18 cellular contexts compared by ENCODE assay signal in the genomic region with DNA sequence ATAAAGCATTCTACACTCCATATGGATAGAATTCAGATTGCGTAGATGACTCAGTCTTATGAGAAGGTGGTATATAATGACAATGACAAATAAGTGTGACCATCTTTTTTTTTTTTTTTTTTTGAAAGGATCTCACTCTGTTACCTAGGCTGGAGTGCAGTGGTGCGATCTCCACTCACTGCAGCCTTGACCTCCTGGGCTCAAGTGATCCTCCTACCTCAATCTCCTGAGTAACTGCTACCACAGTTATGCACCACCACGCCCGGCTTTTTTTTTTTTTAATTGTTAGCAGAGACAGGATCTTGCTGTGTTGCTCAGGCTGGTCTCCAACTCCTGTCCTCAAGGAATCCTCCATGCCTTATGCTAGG. TPM values are rescaled to one million over a fixed set of nuclear protein-coding genes. Genes with fewer than 3 reads are reported as not detected.
DNase-seq lines count a peak whose midpoint lies in the region; ATAC-seq, FAIRE-seq and TF ChIP-seq lines count a peak whose summit lies in the region.
"Had no signal": no experiment of that assay in that cellular context is flagged by ENCODE, and none has a peak within 500 bp of the region (broad histone marks: within the 10 kb centered on the region; RNA-seq: fewer than 3 reads in every experiment).

No MANE protein-coding gene starts in this region.

- H3K18ac ChIP-seq in IMR-90 (ENCODE audit: low read depth, low read length), result peak overlapping the region; percentile 92

- H3K4me1 ChIP-seq in IMR-90 (ENCODE audit: control insufficient read depth, insufficient read depth, low read length), result peaks cover 15% of the 10 kb centered on the region
- H3K4me1 ChIP-seq in GM12878 (ENCODE audit: control insufficient read depth, insufficient read depth, low read length), result no peaks in the 10 kb centered on the region
- peaks cover 20% of the 10 kb centered on the region for H3K4me1 ChIP-seq in keratinocyte (ENCODE audit: control insufficient read depth, extremely low read depth, insufficient read depth, low read length)
- no peaks in the 10 kb centered on the region for H3K4me1 ChIP-seq in effector memory CD4-positive, alpha-beta T cell (ENCODE audit: control insufficient read depth, insufficient read depth, low read length, poor library complexity, severe bottlenecking)
- H3K4me1 ChIP-seq: left lung had no signal

- TF ChIP-seq POLR2A in IMR-90 (IDR thresholded peaks at IDR 0.05; ENCODE audit: low read depth, low read length) (no peak), GM12878 (IDR thresholded peaks at IDR 0.05; ENCODE audit: low read depth, low read length) (no peak)

- no peak for TF ChIP-seq EP300 in GM12878 (IDR thresholded peaks at IDR 0.05; ENCODE audit: borderline replicate concordance in 1 of 2, control insufficient read depth in 1 of 2, low read depth in 2 of 2, low read length in 2 of 2)

- H3K79me1 ChIP-seq in IMR-90 (ENCODE audit: low read depth in 1 of 2, low read length in 2 of 2), result 0 out of 4 replicates have a peak, but pooled peaks cover 0 to 2% of the 10 kb centered on the region in 2 experiments

- intact Hi-C loops in IMR-90 (cut with micrococcal nuclease), result no loop called here
- intact Hi-C loops in GM12878 (cut with micrococcal nuclease; ENCODE audit: unreplicated experiment), result no loop called here

- CTCF ChIA-PET in IMR-90 (lab: Yijun Ruan, JAX), result no interaction called here
- CTCF ChIA-PET in GM12878 (lab: Yijun Ruan, JAX), result interaction anchor here (0.8 kb wide), 1 partner anchor 45 kb away, joined by 3 read pairs; no protein-coding TSS in a partner anchor

- peak; percentile 14; the same call in 1 of the 2 replicates for ATAC-seq in IMR-90 (ENCODE audit: low read depth)
- ATAC-seq in GM12878, result peak; percentile 54
- no peak for ATAC-seq in esophagus mucosa
- ATAC-seq in HG02610 (IDR thresholded peaks at IDR 0.05; ENCODE audit: unreplicated experiment), result no peak
- ATAC-seq: left lung; natural killer cell treated with Interleukin-12 subunit alpha and Interleukin-12 subunit beta and Interleukin-15 and Interleukin-18, amount 100 ng/mL, for 72 hours had no signal

- H3K36me3 ChIP-seq in IMR-90 (ENCODE audit: control insufficient read depth, insufficient read depth, low read length) (no peaks in the 10 kb centered on the region), GM12878 (ENCODE audit: control insufficient read depth in 2 of 2, insufficient read depth in 2 of 2, low read length in 1 of 2) (no peaks in the 10 kb centered on the region), keratinocyte (ENCODE audit: control insufficient read depth in 2 of 2, extremely low read depth in 1 of 2, insufficient read depth in 2 of 2, low read length in 2 of 2) (no peaks in the 10 kb centered on the region)
- H3K36me3 ChIP-seq in effector memory CD4-positive, alpha-beta T cell (ENCODE audit: control insufficient read depth, insufficient read depth, low read length), result no peaks in the 10 kb centered on the region
- H3K36me3 ChIP-seq: left lung had no signal

- peak overlapping the region; percentile 99 for H2BK120ac ChIP-seq in IMR-90 (ENCODE audit: low read depth, low read length)

- no peak overlapping the region for H3K4me3 ChIP-seq in IMR-90 (ENCODE audit: insufficient read depth, low read depth, low read length)
- H3K4me3 ChIP-seq in GM12878, result no peak overlapping the region
- H3K4me3 ChIP-seq in keratinocyte (ENCODE audit: control insufficient read depth in 2 of 3, extremely low read depth in 1 of 3, insufficient read depth in 2 of 3, low read depth in 1 of 3, low read length in 3 of 3), result no peak overlapping the region
- H3K4me3 ChIP-seq in effector memory CD4-positive, alpha-beta T cell (ENCODE audit: insufficient read depth, low read depth, low read length, poor library complexity, severe bottlenecking), result no peak overlapping the region
- H3K4me3 ChIP-seq: left lung, skin epidermis, testis had no signal

- SMC1A ChIA-PET in GM12878 (lab: Charles Lee; ENCODE audit: uncharacterized antibody, unreplicated experiment), result interaction anchor here (1.4 to 2.4 kb wide), 2 partner anchors 32 to 35 kb away, joined by 5 to 8 read pairs; no protein-coding TSS in a partner anchor

- H3K56ac ChIP-seq in IMR-90 (ENCODE audit: extremely low read depth, insufficient read depth, low read length), result no peak overlapping the region

- POLR2A ChIA-PET in IMR-90 (lab: Charles Lee; ENCODE audit: unreplicated experiment), result no interaction called here
- POLR2A ChIA-PET in GM12878 (lab: Charles Lee), result interaction anchor here (0.5 kb wide), 1 partner anchor 145 kb away, joined by 4 read pairs; no protein-coding TSS in a partner anchor

- peak overlapping the region; percentile 74 for H3K14ac ChIP-seq in IMR-90 (replicated peaks; ENCODE audit: low read depth, low read length)

- H2AK5ac ChIP-seq in IMR-90 (ENCODE audit: low read depth, low read length), result peak overlapping the region; percentile 85

- peak overlapping the region; percentile 99; the same call in 2 of the 3 replicates for H2BK15ac ChIP-seq in IMR-90 (ENCODE audit: low read depth, low read length)

- H3K4ac ChIP-seq in IMR-90 (ENCODE audit: low read depth, low read length), result peak overlapping the region; percentile 86; the same call in 1 of the 2 replicates

- H4K20me1 ChIP-seq in IMR-90 (ENCODE audit: insufficient read depth, low read length) (no peaks in the 10 kb centered on the region), GM12878 (ENCODE audit: control insufficient read depth, insufficient read depth) (no peaks in the 10 kb centered on the region), keratinocyte (ENCODE audit: control insufficient read depth, extremely low read depth, insufficient read depth, low read length) (no peaks in the 10 kb centered on the region)

- no peak overlapping the region for H2AFZ ChIP-seq in IMR-90 (replicated peaks; ENCODE audit: low read length, poor library complexity)
- H2AFZ ChIP-seq in GM12878 (ENCODE audit: control insufficient read depth, low read depth, low read length), result no peak overlapping the region
- H2AFZ ChIP-seq in keratinocyte (ENCODE audit: control insufficient read depth, low read length), result no peak overlapping the region

- H3K4me2 ChIP-seq in IMR-90 (ENCODE audit: low read depth, low read length) (peak overlapping the region; percentile 99), GM12878 (ENCODE audit: control insufficient read depth, insufficient read depth) (no peak overlapping the region), keratinocyte (ENCODE audit: control insufficient read depth, extremely low read depth, insufficient read depth, low read depth, low read length) (peak overlapping the region; percentile 50)

- no peaks in the 10 kb centered on the region for H3K27me3 ChIP-seq in IMR-90 (ENCODE audit: control insufficient read depth, insufficient read depth, low read length)
- no peaks in the 10 kb centered on the region for H3K27me3 ChIP-seq in GM12878 (replicated peaks in 1 of 2; ENCODE audit: control insufficient read depth in 2 of 2, insufficient read depth in 2 of 2, low read length in 1 of 2)
- no peaks in the 10 kb centered on the region for H3K27me3 ChIP-seq in keratinocyte (ENCODE audit: control insufficient read depth, extremely low read depth, insufficient read depth, low read length)
- no peaks in the 10 kb centered on the region for H3K27me3 ChIP-seq in effector memory CD4-positive, alpha-beta T cell (replicated peaks; ENCODE audit: control insufficient read depth, insufficient read depth, low read length, poor library complexity, severe bottlenecking)
- H3K27me3 ChIP-seq: left lung, testis had no signal

- RAD21 ChIA-PET in GM12878 (lab: Charles Lee; ENCODE audit: unreplicated experiment), result interaction anchor here (1.4 kb wide), 1 partner anchor 43 kb away, joined by 4 read pairs; the partner anchor contains the start of gene NRP1

- DNase-seq in Caki2 (ENCODE audit: low read depth) (peak; percentile 29), IMR-90 (peak; percentile 48), GM12878 (ENCODE audit: low read depth, low spot score) (no peak), keratinocyte (ENCODE audit: low read depth, low spot score) (no peak), NK-92 (lab: John Stamatoyannopoulos, UW; ENCODE audit: unreplicated experiment) (no peak)
- no peak for DNase-seq in effector memory CD4-positive, alpha-beta T cell
- DNase-seq: activated naive CD4-positive, alpha-beta T cell; head of caudate nucleus; left lung; NCI-H1048; testis had no signal

- H2AK9ac ChIP-seq in IMR-90 (replicated peaks; ENCODE audit: low read depth, low read length, poor library complexity), result no peak overlapping the region

- dilution Hi-C loops in IMR-90 (cut with HindIII; ENCODE audit: low sequenced_read_pairs, unreplicated experiment), result no loop called here
- dilution Hi-C loops in keratinocyte (cut with MboI; ENCODE audit: extremely low pct_ligation_motif_present, low sequenced_read_pairs), result no loop called here

- H2BK20ac ChIP-seq in IMR-90 (ENCODE audit: low read depth, low read length), result peak overlapping the region; percentile 96

- no TSS peak for BruUV-seq in IMR-90 (replicated peaks; lab: Mats Ljungman, UMichigan)
- no TSS peak for BruUV-seq in GM12878 (replicated peaks; lab: Mats Ljungman, UMichigan)

- H3K79me2 ChIP-seq in GM12878 (ENCODE audit: control insufficient read depth, insufficient read depth, low read length), result no peaks in the 10 kb centered on the region
- H3K79me2 ChIP-seq in keratinocyte (ENCODE audit: control insufficient read depth, insufficient read depth, low read length), result no peaks in the 10 kb centered on the region

- H4K5ac ChIP-seq in IMR-90 (ENCODE audit: low read depth, low read length), result peak overlapping the region; percentile 88

- peak overlapping the region; percentile 69 to 90 for H4K8ac ChIP-seq in IMR-90 (ENCODE audit: low read depth in 2 of 2, low read length in 2 of 2)

- H3K9ac ChIP-seq in IMR-90 (ENCODE audit: low read depth, low read length) (no peak overlapping the region), GM12878 (ENCODE audit: control insufficient read depth, insufficient read depth, low read length) (no peak overlapping the region), keratinocyte (ENCODE audit: control insufficient read depth, extremely low read depth, insufficient read depth, low read length) (no peak overlapping the region)

- WGBS in IMR-90 (ENCODE audit: extremely low coverage in 2 of 2, insufficient read length in 1 of 2), 2 experiments, result no CpG with 5 or more reads among the region's 4 CpGs
- 60% methylated on average over 4 of the region's 4 CpGs for WGBS in GM12878 (ENCODE audit: insufficient coverage, insufficient replicate concordance, low lambda C conversion rate, missing lambda C conversion rate)

- peak overlapping the region; percentile 85 for H4K91ac ChIP-seq in IMR-90 (ENCODE audit: insufficient read depth, low read depth, low read length)

- H3K9me1 ChIP-seq in IMR-90 (ENCODE audit: insufficient read depth, low read length) (peaks cover 16% of the 10 kb centered on the region; the same call in 1 of the 2 replicates), keratinocyte (ENCODE audit: control insufficient read depth, extremely low read depth, insufficient read depth, low read length) (no peaks in the 10 kb centered on the region)

- peak overlapping the region; percentile 68; the same call in 1 of the 2 replicates for H3K23ac ChIP-seq in IMR-90 (ENCODE audit: low read depth, low read length)

- in situ Hi-C loops in Caki2 (cut with HindIII; ENCODE audit: low pct_unique_long_range_greater_than_20kb, low sequenced_read_pairs), result no loop called here
- in situ Hi-C loops in IMR-90 (cut with MboI; ENCODE audit: low sequenced_read_pairs), result no loop called here
- in situ Hi-C loops in GM12878 (cut with MboI), result no loop called here

- H2BK5ac ChIP-seq in IMR-90 (ENCODE audit: low read depth, low read length, poor library complexity, severe bottlenecking), result peak overlapping the region; percentile 95

- TF ChIP-seq RAD21 in IMR-90 (IDR thresholded peaks at IDR 0.05; ENCODE audit: low read length), result no peak
- TF ChIP-seq RAD21 in GM12878 (IDR thresholded peaks at IDR 0.05; ENCODE audit: insufficient read depth, low read depth, low read length), result no peak

- no peak for FAIRE-seq in GM12878 (lab: Jason Lieb, UNC)
- FAIRE-seq in keratinocyte (lab: Jason Lieb, UNC), result no peak
- FAIRE-seq: G401.6, GM18507 had no signal

- peak overlapping the region; percentile 33 for H3K27ac ChIP-seq in IMR-90 (ENCODE audit: insufficient read depth, low read length)
- H3K27ac ChIP-seq in GM12878 (ENCODE audit: control insufficient read depth, insufficient read depth), result no peak overlapping the region
- peak overlapping the region; percentile 53 for H3K27ac ChIP-seq in keratinocyte (ENCODE audit: control insufficient read depth, insufficient read depth, low read length)
- no peak overlapping the region for H3K27ac ChIP-seq in effector memory CD4-positive, alpha-beta T cell (ENCODE audit: insufficient read depth, low read length, poor library complexity, severe bottlenecking)
- H3K27ac ChIP-seq: left lung, testis had no signal

- H3K9me3 ChIP-seq in IMR-90 (ENCODE audit: control insufficient read depth, insufficient read depth, low read length), result no peaks in the 10 kb centered on the region
- H3K9me3 ChIP-seq in GM12878 (replicated peaks; ENCODE audit: control insufficient read depth, insufficient read depth, low read length), result no peaks in the 10 kb centered on the region
- H3K9me3 ChIP-seq in keratinocyte (ENCODE audit: control insufficient read depth, low read depth, low read length), result no peaks in the 10 kb centered on the region
- no peaks in the 10 kb centered on the region for H3K9me3 ChIP-seq in effector memory CD4-positive, alpha-beta T cell (ENCODE audit: control insufficient read depth, low read length)
- H3K9me3 ChIP-seq: left lung, testis had no signal

- TF ChIP-seq CTCF in IMR-90 (conservative IDR thresholded peaks at IDR 0.05; ENCODE audit: low read depth, low read length) (no peak), GM12878 (IDR thresholded peaks at IDR 0.05 in 2 of 3, conservative IDR thresholded peaks at IDR 0.05 in 1 of 3; ENCODE audit: control insufficient read depth in 2 of 3, extremely low read depth in 1 of 3, insufficient read depth in 1 of 3, low read depth in 3 of 3, low read length in 3 of 3) (no peak), keratinocyte (optimal IDR thresholded peaks at IDR 0.05 in 1 of 3, IDR thresholded peaks at IDR 0.05 in 1 of 3, conservative IDR thresholded peaks at IDR 0.05 in 1 of 3; ENCODE audit: extremely low read depth in 1 of 3, insufficient read depth in 2 of 3, low read length in 3 of 3) (no peak)

RNA-seq across cellular contexts. Expression of gene NRP1, which starts 43.2 kb away (rescaled TPM):
- total RNA-seq in Caki2 (2014; rRNA removed; shearing (Covaris generic); ENCODE audit: low replicate concordance), result 18.1 and 18.4 TPM in 2 replicates
- total RNA-seq in IMR-90 (2012; rRNA removed) (191 and 227 TPM in 2 replicates), GM12878 (2014; rRNA removed) (0.54 and 0.56 TPM in 2 replicates), GM12878 (2014; rRNA removed; fragmentation: Illumina TruSeq; extraction: Trizol) (0.67 and 0.74 TPM in 2 replicates), GM12878 (2021) (0.77 and 1.3 TPM in 2 replicates), esophagus mucosa (8.8 TPM)
- polyA plus RNA-seq in IMR-90 (2012; rRNA removed) (87.5 and 108 TPM in 2 replicates), GM12878 (2011; rRNA removed) (11.1 and 12.1 TPM in 2 replicates), GM12878 (2014; fragmentation: Illumina TruSeq; extraction: Trizol) (0.11 and 0.57 TPM in 2 replicates), GM12878 (2014; fragmentation: Nextera tagmentation; extraction: Ambion mirVana) (under 1 TPM; 0.11 to 0.16 TPM), GM12878 (2014; rRNA removed) (0.18 and 0.31 TPM in 2 replicates), GM12878 (2016; fragmentation: Nextera tagmentation; extraction: Ambion mirVana) (under 1 TPM; 0.28 to 0.47 TPM), keratinocyte (15.1 to 55.4 TPM (median 36.2 TPM) in 3 replicates)
- polyA plus RNA-seq in IMR-90 (2012; cell fraction: cytosol; rRNA removed), result 35.8 and 44.6 TPM in 2 replicates
- 31.3 and 126 TPM in 2 replicates for polyA plus RNA-seq in IMR-90 (2012; cell fraction: nucleus; rRNA removed; ENCODE audit: low replicate concordance)
- total RNA-seq in GM12878 (2013; cell fraction: nucleolus; rRNA removed), result 0.78 and 0.86 TPM in 2 replicates
- not detected for polyA plus RNA-seq in GM12878 (2011; ENCODE audit: low read depth)
- 7.9 and 8.5 TPM in 2 replicates for polyA plus RNA-seq in GM12878 (2011; cell fraction: cytosol; rRNA removed)
- 16.1 and 19.1 TPM in 2 replicates for polyA plus RNA-seq in GM12878 (2011; cell fraction: nucleus; rRNA removed)
- polyA plus RNA-seq in GM12878 (2012), result 0.01 TPM in 1 of 2 replicates, not detected in the other
- 22.4 and 24.3 TPM in 2 replicates for polyA minus RNA-seq in GM12878 (2011; rRNA and poly(A)+ RNA removed)
- 9.2 and 13.7 TPM in 2 replicates for polyA minus RNA-seq in GM12878 (2011; cell fraction: cytosol; rRNA and poly(A)+ RNA removed)
- polyA minus RNA-seq in GM12878 (2011; cell fraction: nucleus; rRNA and poly(A)+ RNA removed), result 16.8 and 31.2 TPM in 2 replicates
- 7.3 TPM for polyA plus RNA-seq in keratinocyte (2011; ENCODE audit: low read depth)
- polyA plus RNA-seq in keratinocyte (2011; cell fraction: cytosol; rRNA removed), result 9.6 and 12.2 TPM in 2 replicates
- 61.3 and 83.6 TPM in 2 replicates for polyA plus RNA-seq in keratinocyte (2011; cell fraction: nucleus; rRNA removed)
- 5.2 and 59.6 TPM in 2 replicates for polyA plus RNA-seq in keratinocyte (2012; ENCODE audit: low replicate concordance)
- 35.5 to 105 TPM (median 80.8 TPM) in 3 replicates for polyA minus RNA-seq in keratinocyte
- 38.2 TPM for polyA minus RNA-seq in keratinocyte (2011; cell fraction: cytosol; rRNA and poly(A)+ RNA removed)
- 74.6 and 127 TPM in 2 replicates for polyA minus RNA-seq in keratinocyte (2011; cell fraction: nucleus; rRNA and poly(A)+ RNA removed)
- total RNA-seq: CD4-positive, CD25-positive, alpha-beta regulatory T cell had no signal

Comparison
In these comparisons a context has a peak if more than half of its experiments do, and no peak if none do; other contexts are left out.
1. DNase-seq: peak in Caki2 (single experiment) and IMR-90 (single experiment); none in GM12878 (single experiment), keratinocyte (single experiment), NK-92 (single experiment) and effector memory CD4-positive, alpha-beta T cell (0 of 3).
2. ATAC-seq: peak in IMR-90 (single experiment) and GM12878 (single experiment); none in esophagus mucosa (single experiment) and HG02610 (single experiment).
3. H3K27ac ChIP-seq: peak in IMR-90 (single experiment) and keratinocyte (single experiment); none in GM12878 (single experiment) and effector memory CD4-positive, alpha-beta T cell (single experiment).